16 cellular contexts compared by ENCODE assay signal in genomic region chr6:16671302-16672289, GRCh38.
DNase-seq lines count a peak whose midpoint lies in the region; ATAC-seq, FAIRE-seq and TF ChIP-seq lines count a peak whose summit lies in the region.
"Had no signal": no experiment of that assay in that cellular context is flagged by ENCODE, and none has a peak within 500 bp of the region (broad histone marks: within the 10 kb centered on the region; RNA-seq: fewer than 3 reads in every experiment).

No MANE protein-coding gene starts in this region.

- H3K36me3 Mint-ChIP-seq in activated naive CD4-positive, alpha-beta T cell treated with anti-CD3 and anti-CD28 coated beads, Interleukin-2, amount 50 U/mL, for 72 hours = peaks cover 0 to 21% of the 10 kb centered on the region in 2 donors
- peaks cover 38% of the 10 kb centered on the region for H3K36me3 Mint-ChIP-seq in activated CD8-positive, alpha-beta T cell treated with anti-CD3 and anti-CD28 coated beads for 36 hours (ENCODE audit: low read depth)
- H3K36me3 Mint-ChIP-seq: neural progenitor cell had no signal

- no peak for TF ChIP-seq CTCF in activated CD8-positive, alpha-beta T cell treated with anti-CD3 and anti-CD28 coated beads for 36 hours (IDR thresholded peaks at IDR 0.05)
- TF ChIP-seq CTCF in keratinocyte (optimal IDR thresholded peaks at IDR 0.05 in 1 of 3, IDR thresholded peaks at IDR 0.05 in 1 of 3, conservative IDR thresholded peaks at IDR 0.05 in 1 of 3; ENCODE audit: extremely low read depth in 1 of 3, insufficient read depth in 2 of 3, low read length in 3 of 3) (no peak), transverse colon (IDR thresholded peaks at IDR 0.05) (no peak)

- no peak for TF ChIP-seq EP300 in transverse colon (IDR thresholded peaks at IDR 0.05; ENCODE audit: low read depth)

- DNase-seq in activated naive CD4-positive, alpha-beta T cell treated with anti-CD3 and anti-CD28 coated beads, Interleukin-2, amount 50 U/mL, for 72 hours (ENCODE audit: low spot score in 2 of 2) = no peak
- no peak for DNase-seq in activated naive CD4-positive, alpha-beta T cell treated with Interleukin-2 at 50 U/mL for 16 hours
- no peak for DNase-seq in activated CD8-positive, alpha-beta T cell treated with anti-CD3 and anti-CD28 coated beads for 36 hours
- DNase-seq in keratinocyte (ENCODE audit: low read depth, low spot score) (no peak), transverse colon (no peak), Right ventricle myocardium superior (no peak), NCI-H510A (lab: John Stamatoyannopoulos, UW) (no peak)
- DNase-seq: activated naive CD4-positive, alpha-beta T cell; left cardiac atrium; MM.1S; NCI-H2227 treated with DMSO at 0.1 percent for 48 hours; WERI-Rb-1 had no signal

- dilution Hi-C loops in keratinocyte (cut with MboI; ENCODE audit: extremely low pct_ligation_motif_present, low sequenced_read_pairs) = no loop called here

- no peaks in the 10 kb centered on the region for H3K9me1 ChIP-seq in keratinocyte (ENCODE audit: control insufficient read depth, extremely low read depth, insufficient read depth, low read length)

- H3K79me2 ChIP-seq in keratinocyte (ENCODE audit: control insufficient read depth, insufficient read depth, low read length) = peaks cover 2% of the 10 kb centered on the region

- in situ Hi-C loops in transverse colon (cut with MboI; ENCODE audit: low pct_ligation_motif_present in 1 of 4, low pct_unique_long_range_greater_than_20kb in 1 of 4, low sequenced_read_pairs in 3 of 4) = no loop called here

- no peaks in the 10 kb centered on the region for H3K27me3 Mint-ChIP-seq in activated CD8-positive, alpha-beta T cell treated with anti-CD3 and anti-CD28 coated beads for 36 hours

- H2AFZ ChIP-seq in keratinocyte (ENCODE audit: control insufficient read depth, low read length) = no peak overlapping the region
- H2AFZ ChIP-seq: neural progenitor cell had no signal

- 69 to 70% methylated on average over 5 to 6 of the region's 6 CpGs for WGBS in transverse colon (ENCODE audit: low coverage in 1 of 2), 2 donors

- peak overlapping the region; percentile 18 to 59 for H3K27ac Mint-ChIP-seq in activated naive CD4-positive, alpha-beta T cell treated with anti-CD3 and anti-CD28 coated beads, Interleukin-2, amount 50 U/mL, for 72 hours
- peak overlapping the region; percentile 88 for H3K27ac Mint-ChIP-seq in activated CD8-positive, alpha-beta T cell treated with anti-CD3 and anti-CD28 coated beads for 36 hours
- H3K27ac Mint-ChIP-seq: neural progenitor cell had no signal

- H3K27me3 ChIP-seq in keratinocyte (ENCODE audit: control insufficient read depth, extremely low read depth, insufficient read depth, low read length) = no peaks in the 10 kb centered on the region
- no peaks in the 10 kb centered on the region for H3K27me3 ChIP-seq in transverse colon
- H3K27me3 ChIP-seq: gastroesophageal sphincter, neural progenitor cell had no signal

- POLR2A ChIA-PET in activated CD8-positive, alpha-beta T cell treated with anti-CD3 and anti-CD28 coated beads for 36 hours (lab: Charles Lee) = interaction anchor here (0.8 to 1.5 kb wide), 4 partner anchors 11 to 83 kb away, joined by 3 to 5 read pairs (median 4); no protein-coding TSS in a partner anchor

- H3K9ac ChIP-seq in keratinocyte (ENCODE audit: control insufficient read depth, extremely low read depth, insufficient read depth, low read length) = no peak overlapping the region
- H3K9ac ChIP-seq: neural progenitor cell had no signal

- CTCF ChIA-PET in activated CD8-positive, alpha-beta T cell treated with anti-CD3 and anti-CD28 coated beads for 36 hours (lab: Charles Lee) = interaction anchor here (0.7 to 1.2 kb wide), 6 partner anchors 8 to 158 kb away, joined by 3 to 6 read pairs (median 4); no protein-coding TSS in a partner anchor

- TF ChIP-seq POLR2A in transverse colon (IDR thresholded peaks at IDR 0.05) = no peak

- H3K4me3 Mint-ChIP-seq in activated CD8-positive, alpha-beta T cell treated with anti-CD3 and anti-CD28 coated beads for 36 hours = no peak overlapping the region
- H3K4me3 Mint-ChIP-seq: neural progenitor cell had no signal

- intact Hi-C loops in activated CD8-positive, alpha-beta T cell treated with anti-CD3 and anti-CD28 coated beads for 36 hours (cut with micrococcal nuclease) = no loop called here
- intact Hi-C loops in transverse colon (cut with DNase I; ENCODE audit: low total_unique reads) (no loop called here), Right ventricle myocardium superior (cut with DNase I) (no loop called here)

- H3K4me2 ChIP-seq in keratinocyte (ENCODE audit: control insufficient read depth, extremely low read depth, insufficient read depth, low read depth, low read length) = peak overlapping the region; percentile 50
- H3K4me2 ChIP-seq: neural progenitor cell had no signal

- H4K20me1 ChIP-seq in keratinocyte (ENCODE audit: control insufficient read depth, extremely low read depth, insufficient read depth, low read length) = no peaks in the 10 kb centered on the region

- H3K4me3 ChIP-seq in keratinocyte (ENCODE audit: control insufficient read depth in 2 of 3, extremely low read depth in 1 of 3, insufficient read depth in 2 of 3, low read depth in 1 of 3, low read length in 3 of 3) (no peak overlapping the region), transverse colon (no peak overlapping the region)
- H3K4me3 ChIP-seq: gastroesophageal sphincter, neural progenitor cell had no signal

- no peaks in the 10 kb centered on the region for H3K9me3 ChIP-seq in keratinocyte (ENCODE audit: control insufficient read depth, low read depth, low read length)
- no peaks in the 10 kb centered on the region for H3K9me3 ChIP-seq in transverse colon
- H3K9me3 ChIP-seq: gastroesophageal sphincter had no signal

- H3K4me1 ChIP-seq in keratinocyte (ENCODE audit: control insufficient read depth, extremely low read depth, insufficient read depth, low read length) = peaks cover 47% of the 10 kb centered on the region
- H3K4me1 ChIP-seq in transverse colon = peaks cover 8 to 44% (median 22%) of the 10 kb centered on the region in 4 donors
- H3K4me1 ChIP-seq: neural progenitor cell had no signal

- H3K36me3 ChIP-seq in keratinocyte (ENCODE audit: control insufficient read depth in 2 of 2, extremely low read depth in 1 of 2, insufficient read depth in 2 of 2, low read length in 2 of 2) (no peaks in the 10 kb centered on the region), transverse colon (no peaks in the 10 kb centered on the region)
- H3K36me3 ChIP-seq: gastroesophageal sphincter, neural progenitor cell, WERI-Rb-1 had no signal

- FAIRE-seq in keratinocyte (lab: Jason Lieb, UNC) = no peak
- FAIRE-seq: colon had no signal

- ATAC-seq in activated naive CD4-positive, alpha-beta T cell treated with anti-CD3 and anti-CD28 coated beads, Interleukin-2, amount 50 U/mL, for 72 hours = no peak
- ATAC-seq in activated CD8-positive, alpha-beta T cell treated with anti-CD3 and anti-CD28 coated beads for 36 hours = no peak
- ATAC-seq in Right ventricle myocardium superior (ENCODE audit: poor library complexity) = no peak
- no peak for ATAC-seq in HG02571 (IDR thresholded peaks at IDR 0.05; ENCODE audit: unreplicated experiment)
- ATAC-seq: gastroesophageal sphincter, left cardiac atrium had no signal

- H3K27ac ChIP-seq in keratinocyte (ENCODE audit: control insufficient read depth, insufficient read depth, low read length) (peak overlapping the region; percentile 77), transverse colon (peak overlapping the region; percentile 32 to 39 (median 36))
- H3K27ac ChIP-seq: neural progenitor cell, WERI-Rb-1 had no signal

- H3K4me1 Mint-ChIP-seq in activated CD8-positive, alpha-beta T cell treated with anti-CD3 and anti-CD28 coated beads for 36 hours (ENCODE audit: low read depth) = peaks cover 75% of the 10 kb centered on the region
- H3K4me1 Mint-ChIP-seq: neural progenitor cell had no signal

- no peaks in the 10 kb centered on the region for H3K9me3 Mint-ChIP-seq in activated naive CD4-positive, alpha-beta T cell treated with anti-CD3 and anti-CD28 coated beads, Interleukin-2, amount 50 U/mL, for 72 hours
- H3K9me3 Mint-ChIP-seq in activated CD8-positive, alpha-beta T cell treated with anti-CD3 and anti-CD28 coated beads for 36 hours = peaks cover 2% of the 10 kb centered on the region
- H3K9me3 Mint-ChIP-seq: neural progenitor cell had no signal
